Comparison of ENCODE assay signal across 8 cellular contexts in genomic region chr3:10738688-10739372, GRCh38.
A peak's percentile ranks its signal among the peaks of the same experiment; 100 is the strongest.
DNase-seq lines count a peak whose midpoint lies in the region; ATAC-seq and TF ChIP-seq lines count a peak whose summit lies in the region.

No MANE protein-coding gene starts in this region.

- H3K79me2 ChIP-seq in DOHH2 (ENCODE audit: control insufficient read depth, low read length), result no peaks in the 10 kb centered on the region

- WGBS in IMR-90 (ENCODE audit: extremely low coverage in 2 of 2, insufficient read length in 1 of 2), 2 experiments, result 6% methylated on average over 6 of the region's 30 CpGs; no CpG with 5 or more reads in 1 of the 2 experiments
- WGBS in gastroesophageal sphincter (ENCODE audit: low coverage in 1 of 2), 2 donors, result 10 to 14% methylated on average over 11 of the region's 30 CpGs

- H3K4me2 ChIP-seq in DOHH2 (ENCODE audit: low read length) (0 out of 2 replicates have a peak overlapping the region, but pooled peaks have one; percentile 22), IMR-90 (ENCODE audit: low read depth, low read length) (peak overlapping the region; percentile 70)

- no TSS peak for BruUV-seq in IMR-90 (replicated peaks; lab: Mats Ljungman, UMichigan)

- no peaks in the 10 kb centered on the region for H3K9me1 ChIP-seq in IMR-90 (ENCODE audit: insufficient read depth, low read length)

- peaks cover 4% of the 10 kb centered on the region; the same call in 1 of the 2 replicates for H3K9me3 ChIP-seq in DOHH2 (ENCODE audit: control insufficient read depth, insufficient read depth, low read length)
- no peaks in the 10 kb centered on the region for H3K9me3 ChIP-seq in IMR-90 (ENCODE audit: control insufficient read depth, insufficient read depth, low read length)
- H3K9me3 ChIP-seq in gastroesophageal sphincter, result peaks cover 0 to 6% (median 0%) of the 10 kb centered on the region in 3 donors
- peaks cover 2 to 6% (median 3%) of the 10 kb centered on the region in 5 donors for H3K9me3 ChIP-seq in subcutaneous abdominal adipose tissue (ENCODE audit: control insufficient read depth in 5 of 5, low read length in 5 of 5)

- H3K4me1 ChIP-seq in DOHH2 (ENCODE audit: control insufficient read depth, low read length) (no peaks in the 10 kb centered on the region), IMR-90 (ENCODE audit: control insufficient read depth, insufficient read depth, low read length) (no peaks in the 10 kb centered on the region), gastroesophageal sphincter (peaks cover 0 to 9% (median 3%) of the 10 kb centered on the region in 3 donors), subcutaneous abdominal adipose tissue (ENCODE audit: control insufficient read depth in 5 of 5, insufficient read depth in 5 of 5, low read length in 5 of 5) (peaks cover 0 to 6% (median 4%) of the 10 kb centered on the region in 5 donors)

- H2BK20ac ChIP-seq in IMR-90 (ENCODE audit: low read depth, low read length), result no peak overlapping the region

- no peak overlapping the region for H3K14ac ChIP-seq in IMR-90 (replicated peaks; ENCODE audit: low read depth, low read length)

- TF ChIP-seq POLR2A in IMR-90 (IDR thresholded peaks at IDR 0.05; ENCODE audit: low read depth, low read length) (no peak), gastroesophageal sphincter (IDR thresholded peaks at IDR 0.05) (no peak)

- in situ Hi-C loops in IMR-90 (cut with MboI; ENCODE audit: low sequenced_read_pairs), result loop anchor here (5.0 kb wide), 2 partner anchors 317 to 397 kb away; no protein-coding TSS in a partner anchor

- H4K91ac ChIP-seq in IMR-90 (ENCODE audit: insufficient read depth, low read depth, low read length), result no peak overlapping the region

- TF ChIP-seq CTCF in DOHH2 (IDR thresholded peaks at IDR 0.05; ENCODE audit: low read depth, low read length, poor library complexity, severe bottlenecking) (peak; percentile 96), IMR-90 (conservative IDR thresholded peaks at IDR 0.05; ENCODE audit: low read depth, low read length) (peak; percentile 75), RWPE1 (conservative IDR thresholded peaks at IDR 0.05; ENCODE audit: low read depth) (peak; percentile 83), gastroesophageal sphincter (IDR thresholded peaks at IDR 0.05) (peak; percentile 59 to 82 (median 62))

- H3K9me2 ChIP-seq in DOHH2 (replicated peaks; ENCODE audit: control insufficient read depth, low read length), result no peaks in the 10 kb centered on the region

- H3K23ac ChIP-seq in IMR-90 (ENCODE audit: low read depth, low read length), result no peak overlapping the region

- intact Hi-C loops in IMR-90 (cut with micrococcal nuclease), result loop anchor here (1.0 kb wide), 2 partner anchors 321 to 395 kb away; no protein-coding TSS in a partner anchor

- no peak overlapping the region for H3K18ac ChIP-seq in IMR-90 (ENCODE audit: low read depth, low read length)

- ATAC-seq in IMR-90 (ENCODE audit: low read depth) (peak; percentile 99), gastroesophageal sphincter (peak; percentile 40), GM21619 (IDR thresholded peaks at IDR 0.05; ENCODE audit: unreplicated experiment) (no peak)

- peak overlapping the region; percentile 88 for H2AFZ ChIP-seq in IMR-90 (replicated peaks; ENCODE audit: low read length, poor library complexity)

- no peak overlapping the region for H3K27ac ChIP-seq in DOHH2 (ENCODE audit: low read depth, low read length)
- H3K27ac ChIP-seq in IMR-90 (ENCODE audit: insufficient read depth, low read length), result no peak overlapping the region
- no peak overlapping the region for H3K27ac ChIP-seq in RWPE1
- H3K27ac ChIP-seq in gastroesophageal sphincter, result no peak overlapping the region
- H3K27ac ChIP-seq in subcutaneous abdominal adipose tissue (ENCODE audit: low read depth, low read length), result no peak overlapping the region

- CTCF ChIA-PET in IMR-90 (lab: Yijun Ruan, JAX), result interaction anchor here (0.6 to 2.1 kb wide), 8 partner anchors 10 to 419 kb away, joined by 3 to 9 read pairs (median 4); partner anchors contain the start of gene SEC13
- CTCF ChIA-PET in RWPE1 (lab: Yijun Ruan, JAX), result interaction anchor here (0.5 to 2.3 kb wide), 7 partner anchors 20 to 400 kb away, joined by 3 to 18 read pairs (median 3); no protein-coding TSS in a partner anchor

- H4K8ac ChIP-seq in IMR-90 (ENCODE audit: low read depth in 2 of 2, low read length in 2 of 2), result no peak overlapping the region

- POLR2A ChIA-PET in IMR-90 (lab: Charles Lee; ENCODE audit: unreplicated experiment) (no interaction called here), RWPE1 (lab: Yijun Ruan, JAX; ENCODE audit: low non-redundant PET) (no interaction called here)

- no peak overlapping the region for H2AK5ac ChIP-seq in IMR-90 (ENCODE audit: low read depth, low read length)

- H3K27me3 ChIP-seq in DOHH2 (ENCODE audit: control insufficient read depth, low read length) (no peaks in the 10 kb centered on the region), IMR-90 (ENCODE audit: control insufficient read depth, insufficient read depth, low read length) (peaks cover 3% of the 10 kb centered on the region), gastroesophageal sphincter (peaks cover 73% of the 10 kb centered on the region), subcutaneous abdominal adipose tissue (ENCODE audit: control insufficient read depth in 5 of 5, insufficient read depth in 4 of 5, low read length in 5 of 5) (peaks cover 12 to 35% (median 31%) of the 10 kb centered on the region in 5 donors)

- no peak for TF ChIP-seq EP300 in gastroesophageal sphincter (IDR thresholded peaks at IDR 0.05)

- no peak overlapping the region for H3K56ac ChIP-seq in IMR-90 (ENCODE audit: extremely low read depth, insufficient read depth, low read length)

- no peak overlapping the region for H2AK9ac ChIP-seq in IMR-90 (replicated peaks; ENCODE audit: low read depth, low read length, poor library complexity)

- H3K36me3 ChIP-seq in DOHH2 (ENCODE audit: control insufficient read depth, low read length), result no peaks in the 10 kb centered on the region
- H3K36me3 ChIP-seq in IMR-90 (ENCODE audit: control insufficient read depth, insufficient read depth, low read length), result no peaks in the 10 kb centered on the region
- no peaks in the 10 kb centered on the region for H3K36me3 ChIP-seq in gastroesophageal sphincter
- no peaks in the 10 kb centered on the region for H3K36me3 ChIP-seq in subcutaneous abdominal adipose tissue (ENCODE audit: control insufficient read depth in 5 of 5, insufficient read depth in 5 of 5, low read length in 5 of 5)

- H2BK120ac ChIP-seq in IMR-90 (ENCODE audit: low read depth, low read length), result no peak overlapping the region

- no peak overlapping the region for H4K5ac ChIP-seq in IMR-90 (ENCODE audit: low read depth, low read length)

- DNase-seq in IMR-90 (peak; percentile 58), RWPE1 (ENCODE audit: low spot score) (peak; percentile 42), activated gamma-delta T cell treated with Interleukin-2 at 50 U/mL for 16 hours (peak; percentile 75), non-pigmented ciliary epithelial cell (ENCODE audit: low read depth) (peak; percentile 23)

- no peaks in the 10 kb centered on the region for H3F3A ChIP-seq in DOHH2 (ENCODE audit: control insufficient read depth, insufficient read depth)

- no peak overlapping the region for H3K4ac ChIP-seq in IMR-90 (ENCODE audit: low read depth, low read length)

- dilution Hi-C loops in IMR-90 (cut with HindIII; ENCODE audit: low sequenced_read_pairs, unreplicated experiment), result no loop called here

- TF ChIP-seq RAD21 in IMR-90 (IDR thresholded peaks at IDR 0.05; ENCODE audit: low read length), result peak; percentile 76

- no peak overlapping the region for H3K4me3 ChIP-seq in DOHH2 (ENCODE audit: low read length)
- H3K4me3 ChIP-seq in IMR-90 (ENCODE audit: insufficient read depth, low read depth, low read length), result 0 out of 2 replicates have a peak overlapping the region, but pooled peaks have one; percentile 20
- H3K4me3 ChIP-seq in gastroesophageal sphincter, result peak overlapping the region in 1 of 2 donors; percentile 32
- H3K4me3 ChIP-seq in subcutaneous abdominal adipose tissue (ENCODE audit: low read depth in 1 of 5, low read length in 5 of 5), result peak overlapping the region in 3 of 5 donors; percentile 46 to 57 (median 51)

- no peaks in the 10 kb centered on the region for H4K20me1 ChIP-seq in DOHH2 (ENCODE audit: control insufficient read depth, insufficient read depth, low read depth, low read length)
- no peaks in the 10 kb centered on the region for H4K20me1 ChIP-seq in IMR-90 (ENCODE audit: insufficient read depth, low read length)

- no peak overlapping the region for H2BK5ac ChIP-seq in IMR-90 (ENCODE audit: low read depth, low read length, poor library complexity, severe bottlenecking)

- H3K79me1 ChIP-seq in IMR-90 (ENCODE audit: low read depth in 1 of 2, low read length in 2 of 2), result no peaks in the 10 kb centered on the region

- H2BK15ac ChIP-seq in IMR-90 (ENCODE audit: low read depth, low read length), result no peak overlapping the region

- no peak overlapping the region for H3K9ac ChIP-seq in IMR-90 (ENCODE audit: low read depth, low read length)
- no peak overlapping the region for H3K9ac ChIP-seq in subcutaneous abdominal adipose tissue (ENCODE audit: low read length in 5 of 5)

TF ChIP-seq in IMR-90, 13 proteins besides CTCF, POLR2A, EP300 and RAD21:
- TF ChIP-seq SMC3 (IDR thresholded peaks at IDR 0.05; ENCODE audit: low read depth, low read length), result peak; percentile 83
- no peak for TF ChIP-seq RCOR1 (IDR thresholded peaks at IDR 0.05; ENCODE audit: insufficient replicate concordance, low read length)

Comparison
In these comparisons a context has a peak if more than half of its experiments do, and no peak if none do; other contexts are left out.
1. DNase-seq: peak in every context shown above with its lines; median percentile 75 in activated gamma-delta T cell treated with Interleukin-2 at 50 U/mL for 16 hours; 58 in IMR-90; 42 in RWPE1; 23 in non-pigmented ciliary epithelial cell.